In the genomic region with DNA sequence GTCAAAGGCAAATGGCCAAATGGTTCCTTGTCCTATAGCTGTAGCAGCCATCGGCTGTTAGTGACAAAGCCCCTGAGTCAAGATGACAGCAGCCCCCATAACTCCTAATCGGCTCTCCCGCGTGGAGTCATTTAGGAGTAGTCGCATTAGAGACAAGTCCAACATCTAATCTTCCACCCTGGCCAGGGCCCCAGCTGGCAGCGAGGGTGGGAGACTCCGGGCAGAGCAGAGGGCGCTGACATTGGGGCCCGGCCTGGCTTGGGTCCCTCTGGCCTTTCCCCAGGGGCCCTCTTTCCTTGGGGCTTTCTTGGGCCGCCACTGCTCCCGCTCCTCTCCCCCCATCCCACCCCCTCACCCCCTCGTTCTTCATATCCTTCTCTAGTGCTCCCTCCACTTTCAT, we compare ENCODE assay signal across 28 cellular contexts. TPM values are rescaled to one million over a fixed set of nuclear protein-coding genes. Genes with fewer than 3 reads are reported as not detected.
DNase-seq lines count a peak whose midpoint lies in the region; ATAC-seq and TF ChIP-seq lines count a peak whose summit lies in the region.
"Had no signal": no experiment of that assay in that cellular context is flagged by ENCODE, and none has a peak within 500 bp of the region (broad histone marks: within the 10 kb centered on the region; RNA-seq: fewer than 3 reads in every experiment).

No MANE protein-coding gene starts in this region.

- no peaks in the 10 kb centered on the region for H3K9me3 Mint-ChIP-seq in activated naive CD4-positive, alpha-beta T cell treated with anti-CD3 and anti-CD28 coated beads, Interleukin-2, amount 50 U/mL, for 24 hours
- no peaks in the 10 kb centered on the region for H3K9me3 Mint-ChIP-seq in activated naive CD4-positive, alpha-beta T cell treated with anti-CD3 and anti-CD28 coated beads, Interleukin-2, amount 10 ng/mL, durations not matched to agents 7 days and 5 days
- H3K9me3 Mint-ChIP-seq: CD8-positive, alpha-beta memory T cell had no signal

- H3K27me3 ChIP-seq in upper lobe of right lung: no peaks in the 10 kb centered on the region
- H3K27me3 ChIP-seq: BE2C had no signal

- CTCF ChIA-PET in activated naive CD4-positive, alpha-beta T cell treated with anti-CD3 and anti-CD28 coated beads, Interleukin-2, amount 10 ng/mL, durations not matched to agents 7 days and 5 days (lab: Charles Lee): interaction anchor here (1.5 kb wide), 1 partner anchor 168 kb away, joined by 3 read pairs; no protein-coding TSS in a partner anchor

- peaks cover 13% of the 10 kb centered on the region for H3K4me1 Mint-ChIP-seq in activated naive CD4-positive, alpha-beta T cell treated with anti-CD3 and anti-CD28 coated beads, Interleukin-2, amount 50 U/mL, for 24 hours
- peaks cover 29% of the 10 kb centered on the region for H3K4me1 Mint-ChIP-seq in activated naive CD4-positive, alpha-beta T cell treated with anti-CD3 and anti-CD28 coated beads, Interleukin-2, amount 10 ng/mL, durations not matched to agents 7 days and 5 days

- H3K27ac ChIP-seq in upper lobe of right lung: no peak overlapping the region
- H3K27ac ChIP-seq: BLaER1 had no signal

- H3K4me3 Mint-ChIP-seq in activated naive CD4-positive, alpha-beta T cell treated with anti-CD3 and anti-CD28 coated beads, Interleukin-2, amount 50 U/mL, for 24 hours: no peak overlapping the region
- no peak overlapping the region for H3K4me3 Mint-ChIP-seq in activated naive CD4-positive, alpha-beta T cell treated with anti-CD3 and anti-CD28 coated beads, Interleukin-2, amount 10 ng/mL, durations not matched to agents 7 days and 5 days
- H3K4me3 Mint-ChIP-seq: CD14-positive monocyte; CD4-positive, alpha-beta memory T cell; CD8-positive, alpha-beta memory T cell had no signal

- H3K4me1 ChIP-seq in upper lobe of right lung: peaks cover 3% of the 10 kb centered on the region
- H3K4me1 ChIP-seq: BE2C had no signal

- DNase-seq in activated naive CD4-positive, alpha-beta T cell treated with anti-CD3 and anti-CD28 coated beads, Interleukin-2, amount 10 ng/mL, durations not matched to agents 7 days and 5 days: no peak
- DNase-seq in NCI-H82 (lab: John Stamatoyannopoulos, UW) (peak; percentile 91), NCI-H82 treated with DMSO at 0.1 percent for 48 hours (lab: John Stamatoyannopoulos, UW; ENCODE audit: unreplicated experiment) (peak; percentile 48), sciatic nerve (ENCODE audit: low spot score) (peak; percentile 50), amniotic stem cell (lab: John Stamatoyannopoulos, UW) (no peak), upper lobe of right lung (no peak)
- DNase-seq: 8988T; ACHN; BE2C; C1 segment of cervical spinal cord; CD4-positive, alpha-beta memory T cell; CD4-positive, CD25-positive, alpha-beta regulatory T cell; CD8-positive, alpha-beta memory T cell; COR-L47; DMS 273 treated with DMSO at 0.1 percent for 48 hours; DMS153; DMS53; DMS79; DND-41; EL; GDM1 had no signal

- H3K4me3 ChIP-seq in upper lobe of right lung: no peak overlapping the region
- H3K4me3 ChIP-seq: BLaER1, GM12878 had no signal

- H3K36me3 ChIP-seq in upper lobe of right lung: no peaks in the 10 kb centered on the region
- H3K36me3 ChIP-seq: BE2C, BLaER1 had no signal

- intact Hi-C loops in sciatic nerve (cut with DNase I) (no loop called here), upper lobe of right lung (cut with DNase I) (no loop called here)

- peak overlapping the region; percentile 41 for H3K27ac Mint-ChIP-seq in activated naive CD4-positive, alpha-beta T cell treated with anti-CD3 and anti-CD28 coated beads, Interleukin-2, amount 50 U/mL, for 24 hours
- no peak overlapping the region for H3K27ac Mint-ChIP-seq in activated naive CD4-positive, alpha-beta T cell treated with anti-CD3 and anti-CD28 coated beads, Interleukin-2, amount 10 ng/mL, durations not matched to agents 7 days and 5 days
- H3K27ac Mint-ChIP-seq: CD14-positive monocyte; CD4-positive, CD25-positive, alpha-beta regulatory T cell had no signal

- no peaks in the 10 kb centered on the region for H3K27me3 Mint-ChIP-seq in activated naive CD4-positive, alpha-beta T cell treated with anti-CD3 and anti-CD28 coated beads, Interleukin-2, amount 50 U/mL, for 24 hours
- peaks cover 7% of the 10 kb centered on the region for H3K27me3 Mint-ChIP-seq in activated naive CD4-positive, alpha-beta T cell treated with anti-CD3 and anti-CD28 coated beads, Interleukin-2, amount 10 ng/mL, durations not matched to agents 7 days and 5 days
- H3K27me3 Mint-ChIP-seq: CD4-positive, alpha-beta memory T cell had no signal

- no peaks in the 10 kb centered on the region for H3K36me3 Mint-ChIP-seq in activated naive CD4-positive, alpha-beta T cell treated with anti-CD3 and anti-CD28 coated beads, Interleukin-2, amount 50 U/mL, for 24 hours
- no peaks in the 10 kb centered on the region for H3K36me3 Mint-ChIP-seq in activated naive CD4-positive, alpha-beta T cell treated with anti-CD3 and anti-CD28 coated beads, Interleukin-2, amount 10 ng/mL, durations not matched to agents 7 days and 5 days
- H3K36me3 Mint-ChIP-seq: CD4-positive, alpha-beta memory T cell; CD4-positive, CD25-positive, alpha-beta regulatory T cell had no signal

- H3K9me3 ChIP-seq in upper lobe of right lung: no peaks in the 10 kb centered on the region
- H3K9me3 ChIP-seq: BE2C had no signal

- TF ChIP-seq CTCF in upper lobe of right lung (IDR thresholded peaks at IDR 0.05): no peak

- ATAC-seq in sciatic nerve: no peak
- ATAC-seq in upper lobe of right lung: no peak
- ATAC-seq: GM12878 had no signal

RNA-seq across cellular contexts. Expression of a gene that starts 3.8 kb away (rescaled TPM):
- total RNA-seq in sciatic nerve (not detected), upper lobe of right lung (not detected)
- total RNA-seq: A673; CD4-positive, alpha-beta memory T cell; CD4-positive, CD25-positive, alpha-beta regulatory T cell; CD8-positive, alpha-beta memory T cell; Daoy; G401; GM12878 had no signal

RNA-seq across cellular contexts. Expression of a gene that starts 42.2 kb away (rescaled TPM):
- total RNA-seq in sciatic nerve (not detected), upper lobe of right lung (not detected)
- total RNA-seq: A673; CD4-positive, alpha-beta memory T cell; CD4-positive, CD25-positive, alpha-beta regulatory T cell; CD8-positive, alpha-beta memory T cell; Daoy; G401; GM12878 had no signal

RNA-seq across cellular contexts. Expression of a gene that starts 42.7 kb away (rescaled TPM):
- total RNA-seq in sciatic nerve: 85.6 TPM
- 58.6 TPM for total RNA-seq in upper lobe of right lung

Comparison
In these comparisons a context has a peak if more than half of its experiments do, and no peak if none do; other contexts are left out.
1. DNase-seq: peak in NCI-H82 (single experiment), NCI-H82 treated with DMSO at 0.1 percent for 48 hours (single experiment) and sciatic nerve (single experiment); none in activated naive CD4-positive, alpha-beta T cell treated with anti-CD3 and anti-CD28 coated beads, Interleukin-2, amount 10 ng/mL, durations not matched to agents 7 days and 5 days (single experiment), amniotic stem cell (single experiment) and upper lobe of right lung (single experiment).